9 cellular contexts compared by ENCODE assay signal in genomic region chr18:9507565-9508088, GRCh38.
"Had no signal": no experiment of that assay in that cellular context is flagged by ENCODE, and none has a peak within 500 bp of the region (broad histone marks: within the 10 kb centered on the region; RNA-seq: fewer than 3 reads in every experiment).

No MANE protein-coding gene starts in this region.

- H3K36me3 ChIP-seq: gastrocnemius medialis, neural progenitor cell, upper lobe of left lung had no signal

- H3K4me3 ChIP-seq: gastrocnemius medialis, neural progenitor cell, skin epidermis, upper lobe of left lung had no signal

- H3K4me1 ChIP-seq: neural progenitor cell had no signal

- H3K4me3 Mint-ChIP-seq: neural progenitor cell; stimulated activated naive B cell treated with anti-CD40 and anti-IgM and Interleukin-4, amounts not matched to agents 10 μg/mL and 1 μg/mL and 100 μg/mL, for 72 hours had no signal

- H3K9me3 ChIP-seq: gastrocnemius medialis had no signal

- H3K4me2 ChIP-seq: neural progenitor cell had no signal

- H2AFZ ChIP-seq: neural progenitor cell had no signal

- DNase-seq: activated CD4-positive, alpha-beta T cell treated with anti-CD3 and anti-CD28 coated beads, Interleukin-2, amount 50 U/mL, for 1 hour; activated effector memory CD4-positive, alpha-beta T cell treated with Interleukin-2 at 50 U/mL for 16 hours; gastrocnemius medialis; kidney; left ventricle myocardium superior; stimulated activated naive B cell treated with anti-CD40 and anti-IgM and Interleukin-4, amounts not matched to agents 10 μg/mL and 1 μg/mL and 100 μg/mL, for 72 hours; upper lobe of left lung had no signal

- ATAC-seq: gastrocnemius medialis; left ventricle myocardium superior; stimulated activated naive B cell treated with anti-CD40 and anti-IgM and Interleukin-4, amounts not matched to agents 10 μg/mL and 1 μg/mL and 100 μg/mL, for 72 hours had no signal

- H3K27ac Mint-ChIP-seq: neural progenitor cell; stimulated activated naive B cell treated with anti-CD40 and anti-IgM and Interleukin-4, amounts not matched to agents 10 μg/mL and 1 μg/mL and 100 μg/mL, for 72 hours had no signal

- H3K27ac ChIP-seq: gastrocnemius medialis, neural progenitor cell, skin epidermis, upper lobe of left lung had no signal

- H3K27me3 Mint-ChIP-seq: stimulated activated naive B cell treated with anti-CD40 and anti-IgM and Interleukin-4, amounts not matched to agents 10 μg/mL and 1 μg/mL and 100 μg/mL, for 72 hours had no signal

- H3K4me1 Mint-ChIP-seq: neural progenitor cell had no signal

- H3K9ac ChIP-seq: neural progenitor cell had no signal

- H3K27me3 ChIP-seq: gastrocnemius medialis, neural progenitor cell, upper lobe of left lung had no signal
